20 cellular contexts compared by ENCODE assay signal in the genomic region with DNA sequence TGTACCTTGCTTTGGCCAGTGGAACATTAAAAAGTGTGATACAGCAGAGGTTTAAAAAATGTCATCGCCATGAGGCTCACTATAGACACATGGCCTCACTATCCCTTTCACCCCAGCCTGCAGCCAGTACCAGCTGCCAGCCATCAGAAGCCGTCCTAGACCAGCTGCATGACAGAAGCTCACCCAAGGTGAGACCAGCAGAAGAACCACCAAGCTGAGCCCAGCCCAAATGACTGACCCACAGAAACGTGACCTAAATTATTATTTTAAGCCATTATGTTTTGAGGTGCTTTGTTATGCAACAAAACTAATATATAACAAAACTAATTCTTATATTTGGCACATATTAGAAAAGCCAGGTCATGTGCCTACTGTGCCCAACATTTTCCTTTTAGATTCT.
"Had no signal": no experiment of that assay in that cellular context is flagged by ENCODE, and none has a peak within 500 bp of the region (broad histone marks: within the 10 kb centered on the region; RNA-seq: fewer than 3 reads in every experiment).

No MANE protein-coding gene starts in this region.

- H3K9me3 ChIP-seq: lower lobe of right lung, ovary, sigmoid colon had no signal

- DNase-seq: dorsolateral prefrontal cortex; effector CD4-positive, alpha-beta T cell; immature natural killer cell; islet precursor cell; kidney glomerular epithelial cell; left ventricle myocardium superior; lower lobe of right lung; naive thymus-derived CD8-positive, alpha-beta T cell; nephron progenitor cell; occipital lobe; ovary; posterior cingulate gyrus; retina; stimulated activated CD4-positive, alpha-beta T cell treated with anti-CD3 and anti-CD28 coated beads, Interleukin-4, amount 100 ng/mL, for 4 hours; stimulated activated naive B cell treated with anti-CD40 and anti-IgM and Interleukin-4, amounts not matched to agents 10 μg/mL and 1 μg/mL and 100 μg/mL, for 72 hours; upper lobe of left lung had no signal

- H3K9me3 Mint-ChIP-seq: immature natural killer cell had no signal

- H3K27me3 ChIP-seq: dorsolateral prefrontal cortex, ovary, sigmoid colon, tibial nerve, upper lobe of left lung had no signal

- H3K4me1 Mint-ChIP-seq: immature natural killer cell had no signal

- H3K4me3 Mint-ChIP-seq: immature natural killer cell; naive thymus-derived CD8-positive, alpha-beta T cell; nephron progenitor cell; stimulated activated naive B cell treated with anti-CD40 and anti-IgM and Interleukin-4, amounts not matched to agents 10 μg/mL and 1 μg/mL and 100 μg/mL, for 72 hours; stimulated activated naive CD8-positive, alpha-beta T cell treated with anti-CD3 and anti-CD28 coated beads, Interleukin-15, Interleukin-2, amounts not matched to agents 100 ng/mL and 50 ng/mL, for 24 hours had no signal

- ATAC-seq: lower lobe of right lung; naive thymus-derived CD8-positive, alpha-beta T cell; stimulated activated naive B cell treated with anti-CD40 and anti-IgM and Interleukin-4, amounts not matched to agents 10 μg/mL and 1 μg/mL and 100 μg/mL, for 72 hours had no signal

- H3K27ac Mint-ChIP-seq: immature natural killer cell; nephron progenitor cell; stimulated activated naive B cell treated with anti-CD40 and anti-IgM and Interleukin-4, amounts not matched to agents 10 μg/mL and 1 μg/mL and 100 μg/mL, for 72 hours; stimulated activated naive CD8-positive, alpha-beta T cell treated with anti-CD3 and anti-CD28 coated beads, Interleukin-15, Interleukin-2, amounts not matched to agents 100 ng/mL and 50 ng/mL, for 24 hours had no signal

- H3K36me3 ChIP-seq: lower lobe of right lung, ovary, sigmoid colon, thoracic aorta, tibial nerve, upper lobe of left lung had no signal

- H3K27me3 Mint-ChIP-seq: naive thymus-derived CD8-positive, alpha-beta T cell; stimulated activated naive CD8-positive, alpha-beta T cell treated with anti-CD3 and anti-CD28 coated beads, Interleukin-15, Interleukin-2, amounts not matched to agents 100 ng/mL and 50 ng/mL, for 24 hours had no signal

- H3K4me1 ChIP-seq: lower lobe of right lung, tibial nerve, upper lobe of left lung had no signal

- H3K27ac ChIP-seq: lower lobe of right lung, ovary, sigmoid colon, thoracic aorta, tibial nerve, upper lobe of left lung had no signal

- H3K36me3 Mint-ChIP-seq: immature natural killer cell; stimulated activated naive B cell treated with anti-CD40 and anti-IgM and Interleukin-4, amounts not matched to agents 10 μg/mL and 1 μg/mL and 100 μg/mL, for 72 hours had no signal

- H3K4me3 ChIP-seq: dorsolateral prefrontal cortex, lower lobe of right lung, ovary, sigmoid colon, thoracic aorta, tibial nerve, upper lobe of left lung had no signal
